1 cellular context compared by ENCODE assay signal in genomic region chr16:56965149-56965938, GRCh38.
TF ChIP-seq lines count a peak whose summit lies in the region.

No MANE protein-coding gene starts in this region.

TF ChIP-seq in GM12878, 131 proteins besides CTCF, POLR2A, EP300 and RAD21:
- 0 out of 2 replicates have a peak, but pooled peaks have one; percentile 16 for TF ChIP-seq MLLT1 (IDR thresholded peaks at IDR 0.05)
- TF ChIP-seq ZNF687 (IDR thresholded peaks at IDR 0.05): peak; percentile 25; the same call in 1 of the 2 replicates
- TF ChIP-seq CBX3 (IDR thresholded peaks at IDR 0.05; ENCODE audit: borderline replicate concordance, low read depth): no peak
